ENCODE assay signal across 13 cellular contexts in the genomic region with DNA sequence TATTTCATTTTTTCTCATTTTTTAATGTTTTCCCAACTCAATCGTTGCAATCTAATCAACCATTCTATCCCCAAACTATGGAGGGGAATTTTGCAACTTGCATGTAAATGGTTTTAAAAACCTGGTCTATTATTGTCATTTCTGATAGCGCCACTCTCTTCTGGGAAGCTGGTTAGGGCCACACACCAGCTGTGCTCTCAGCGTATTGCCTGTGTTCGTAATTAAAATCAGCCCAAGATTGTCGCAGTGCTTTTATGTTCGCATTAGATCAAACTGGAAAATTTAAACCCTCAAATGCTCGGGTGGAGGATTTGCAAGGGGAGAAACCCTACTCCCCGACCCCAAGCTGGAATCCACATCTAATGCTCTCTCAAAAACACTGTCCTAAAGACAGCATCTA.
DNase-seq lines count a peak whose midpoint lies in the region; ATAC-seq and TF ChIP-seq lines count a peak whose summit lies in the region.
"Had no signal": no experiment of that assay in that cellular context is flagged by ENCODE, and none has a peak within 500 bp of the region (broad histone marks: within the 10 kb centered on the region; RNA-seq: fewer than 3 reads in every experiment).

No MANE protein-coding gene starts in this region.

- H3K9me3 ChIP-seq in HUES6 (ENCODE audit: control insufficient read depth, insufficient read depth, low read depth, low read length) (no peaks in the 10 kb centered on the region), prostate gland (no peaks in the 10 kb centered on the region)

- H3K27ac Mint-ChIP-seq in activated CD4-positive, alpha-beta memory T cell treated with anti-CD3 and anti-CD28 coated beads, Interleukin-2, amount 10 ng/mL, durations not matched to agents 7 days and 5 days = peak overlapping the region; percentile 82
- H3K27ac Mint-ChIP-seq in activated CD4-positive, alpha-beta memory T cell treated with anti-CD3 and anti-CD28 coated beads for 36 hours = no peak overlapping the region
- H3K27ac Mint-ChIP-seq: memory B cell had no signal

- peaks cover 13% of the 10 kb centered on the region for H3K36me3 Mint-ChIP-seq in activated CD4-positive, alpha-beta memory T cell treated with anti-CD3 and anti-CD28 coated beads, Interleukin-2, amount 10 ng/mL, durations not matched to agents 7 days and 5 days (ENCODE audit: low read depth)
- H3K36me3 Mint-ChIP-seq in activated CD4-positive, alpha-beta memory T cell treated with anti-CD3 and anti-CD28 coated beads for 36 hours = peaks cover 16% of the 10 kb centered on the region
- H3K36me3 Mint-ChIP-seq: memory B cell had no signal

- H3K27me3 ChIP-seq in HUES6 (ENCODE audit: control insufficient read depth, insufficient read depth, low read length) (no peaks in the 10 kb centered on the region), dorsolateral prefrontal cortex (no peaks in the 10 kb centered on the region), prostate gland (replicated peaks; ENCODE audit: insufficient read depth) (no peaks in the 10 kb centered on the region)

- H3K4me3 ChIP-seq in HUES6 (ENCODE audit: low read depth, low read length) (peak overlapping the region; percentile 20; the same call in 1 of the 2 replicates), dorsolateral prefrontal cortex (no peak overlapping the region), prostate gland (no peak overlapping the region)

- H3K9ac ChIP-seq in HUES6 (ENCODE audit: low read length) = peak overlapping the region; percentile 52

- no peak for DNase-seq in activated CD4-positive, alpha-beta memory T cell treated with anti-CD3 and anti-CD28 coated beads, Interleukin-2, amount 10 ng/mL, durations not matched to agents 7 days and 5 days
- DNase-seq in activated CD4-positive, alpha-beta memory T cell treated with anti-CD3 and anti-CD28 coated beads for 36 hours = no peak
- DNase-seq in dorsolateral prefrontal cortex (no peak), prostate gland (ENCODE audit: low spot score) (no peak), nucleus accumbens (lab: John Stamatoyannopoulos, UW) (no peak)
- DNase-seq: activated T-cell treated with anti-CD3 and anti-CD28 coated beads, Interleukin-2, amount 50 U/mL, for 48 hours; effector memory CD4-positive, alpha-beta T cell; NCI-H2107; posterior cingulate gyrus had no signal

- H3K4me1 ChIP-seq in HUES6 (ENCODE audit: control insufficient read depth, insufficient read depth, low read length) (peaks cover 41% of the 10 kb centered on the region), prostate gland (replicated peaks) (peaks cover 8% of the 10 kb centered on the region)

- no peaks in the 10 kb centered on the region for H3K9me3 Mint-ChIP-seq in activated CD4-positive, alpha-beta memory T cell treated with anti-CD3 and anti-CD28 coated beads, Interleukin-2, amount 10 ng/mL, durations not matched to agents 7 days and 5 days
- no peaks in the 10 kb centered on the region for H3K9me3 Mint-ChIP-seq in activated CD4-positive, alpha-beta memory T cell treated with anti-CD3 and anti-CD28 coated beads for 36 hours
- H3K9me3 Mint-ChIP-seq: memory B cell had no signal

- CTCF ChIA-PET in activated CD4-positive, alpha-beta memory T cell treated with anti-CD3 and anti-CD28 coated beads, Interleukin-2, amount 10 ng/mL, durations not matched to agents 7 days and 5 days (lab: Charles Lee) = no interaction called here
- CTCF ChIA-PET in activated CD4-positive, alpha-beta memory T cell treated with anti-CD3 and anti-CD28 coated beads for 36 hours (lab: Charles Lee) = no interaction called here

- H3K4me1 Mint-ChIP-seq in activated CD4-positive, alpha-beta memory T cell treated with anti-CD3 and anti-CD28 coated beads, Interleukin-2, amount 10 ng/mL, durations not matched to agents 7 days and 5 days = peaks cover 65% of the 10 kb centered on the region
- peaks cover 26% of the 10 kb centered on the region for H3K4me1 Mint-ChIP-seq in activated CD4-positive, alpha-beta memory T cell treated with anti-CD3 and anti-CD28 coated beads for 36 hours (ENCODE audit: low read depth)

- no peaks in the 10 kb centered on the region for H3K27me3 Mint-ChIP-seq in activated CD4-positive, alpha-beta memory T cell treated with anti-CD3 and anti-CD28 coated beads, Interleukin-2, amount 10 ng/mL, durations not matched to agents 7 days and 5 days
- no peaks in the 10 kb centered on the region for H3K27me3 Mint-ChIP-seq in activated CD4-positive, alpha-beta memory T cell treated with anti-CD3 and anti-CD28 coated beads for 36 hours

- TF ChIP-seq POLR2A in prostate gland (IDR thresholded peaks at IDR 0.05) = no peak

- 68% methylated on average over 8 of the region's 8 CpGs for WGBS in prostate gland

- no peak overlapping the region for H3K4me3 Mint-ChIP-seq in activated CD4-positive, alpha-beta memory T cell treated with anti-CD3 and anti-CD28 coated beads, Interleukin-2, amount 10 ng/mL, durations not matched to agents 7 days and 5 days
- no peak overlapping the region for H3K4me3 Mint-ChIP-seq in activated CD4-positive, alpha-beta memory T cell treated with anti-CD3 and anti-CD28 coated beads for 36 hours
- H3K4me3 Mint-ChIP-seq: memory B cell had no signal

- TF ChIP-seq CTCF in dorsolateral prefrontal cortex (IDR thresholded peaks at IDR 0.05 in 54 of 56, conservative IDR thresholded peaks at IDR 0.05 in 2 of 56; ENCODE audit: low read depth in 1 of 56, partially characterized antibody in 56 of 56) = no peak
- no peak for TF ChIP-seq CTCF in prostate gland (IDR thresholded peaks at IDR 0.05)

- no peaks in the 10 kb centered on the region for H3K36me3 ChIP-seq in HUES6 (ENCODE audit: control insufficient read depth, insufficient read depth, low read length)
- no peaks in the 10 kb centered on the region for H3K36me3 ChIP-seq in prostate gland

- POLR2A ChIA-PET in activated CD4-positive, alpha-beta memory T cell treated with anti-CD3 and anti-CD28 coated beads, Interleukin-2, amount 10 ng/mL, durations not matched to agents 7 days and 5 days (lab: Charles Lee) = no interaction called here
- POLR2A ChIA-PET in activated CD4-positive, alpha-beta memory T cell treated with anti-CD3 and anti-CD28 coated beads for 36 hours (lab: Charles Lee) = no interaction called here

- H3K27ac ChIP-seq in HUES6 (ENCODE audit: low read depth, low read length) (peak overlapping the region; percentile 87), dorsolateral prefrontal cortex (peak overlapping the region in 45 of 59 donors; percentile 3 to 92 (median 63)), prostate gland (peak overlapping the region; percentile 6 to 46)

- ATAC-seq in GM21447 (IDR thresholded peaks at IDR 0.05; ENCODE audit: unreplicated experiment) = no peak
- ATAC-seq in GM21390 (IDR thresholded peaks at IDR 0.05; ENCODE audit: unreplicated experiment) = no peak

- intact Hi-C loops in activated CD4-positive, alpha-beta memory T cell treated with anti-CD3 and anti-CD28 coated beads for 36 hours (cut with micrococcal nuclease) = loop anchor here (5.0 kb wide), 1 partner anchor 181 kb away; no protein-coding TSS in a partner anchor
- intact Hi-C loops in dorsolateral prefrontal cortex (cut with DNase I) = loop anchor here in 1 of 2 donors (10.0 kb wide), 1 partner anchor 443 kb away; no protein-coding TSS in a partner anchor
- intact Hi-C loops in prostate gland (cut with DNase I) = no loop called here

Comparison
In these comparisons a context has a peak if more than half of its experiments do, and no peak if none do; other contexts are left out.
1. H3K27ac ChIP-seq: peak in every context shown above with its lines; median percentile 87 in HUES6; 63 in dorsolateral prefrontal cortex; 26 in prostate gland.